7 cellular contexts compared by ENCODE assay signal in the genomic region with DNA sequence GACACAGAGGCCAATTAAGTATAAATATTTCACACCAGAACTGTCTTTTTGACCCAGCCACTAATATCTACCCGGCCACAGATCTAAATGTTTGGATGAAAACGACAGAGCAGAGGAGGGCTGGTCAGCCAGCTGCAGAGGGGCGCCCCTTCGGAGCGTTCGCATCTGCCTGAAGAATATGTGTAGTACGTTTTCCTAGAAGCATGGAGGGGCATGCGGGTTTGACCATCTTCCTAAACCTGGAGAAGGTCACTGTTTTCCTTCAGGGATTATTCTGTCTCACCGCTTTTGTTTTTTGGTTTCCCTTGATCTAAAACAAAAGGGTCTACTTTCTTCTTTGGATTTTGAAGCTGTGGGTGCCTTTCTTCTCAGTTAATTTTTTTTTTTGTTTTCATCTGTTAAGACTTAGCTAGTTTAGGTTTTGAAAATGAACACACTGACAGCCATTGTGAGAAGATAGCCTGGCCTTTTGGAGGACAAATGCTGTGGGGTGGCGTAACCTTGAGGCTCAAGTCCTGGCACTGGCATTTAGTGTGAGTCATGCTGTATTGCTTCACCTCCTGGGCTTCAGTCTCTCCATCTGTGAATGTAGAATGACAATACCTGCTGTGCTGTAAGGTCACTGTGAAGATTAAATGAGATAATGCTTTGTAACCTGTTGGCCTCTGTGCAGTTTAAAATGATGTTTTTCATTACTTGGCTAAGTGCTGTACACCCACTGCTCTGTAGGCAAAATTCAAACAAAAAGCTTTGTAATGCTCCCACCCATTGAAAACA.
DNase-seq lines count a peak whose midpoint lies in the region; ATAC-seq and TF ChIP-seq lines count a peak whose summit lies in the region.

No MANE protein-coding gene starts in this region.

- in situ Hi-C loops in KBM-7 (cut with MboI; ENCODE audit: low pct_unique_long_range_greater_than_20kb, low sequenced_read_pairs): no loop called here

- DNase-seq in KBM-7 (peak; percentile 31), breast epithelium (ENCODE audit: low spot score in 2 of 2) (peak; percentile 61 to 82), kidney tubule cell (ENCODE audit: low spot score) (peak; percentile 70), ureter (ENCODE audit: low spot score) (peak; percentile 67), hippocampal formation (lab: John Stamatoyannopoulos, UW) (no peak), T-helper 1 cell (no peak)

- H3K4me3 ChIP-seq in breast epithelium: no peak overlapping the region

- H3K9me3 ChIP-seq in breast epithelium: no peaks in the 10 kb centered on the region

- TF ChIP-seq POLR2A in breast epithelium (IDR thresholded peaks at IDR 0.05): no peak

- H3K27ac ChIP-seq in breast epithelium: peak overlapping the region; percentile 53 to 85

- H3K36me3 ChIP-seq in breast epithelium: no peaks in the 10 kb centered on the region

- no peak for ATAC-seq in GM19397 (IDR thresholded peaks at IDR 0.05; ENCODE audit: unreplicated experiment)

- intact Hi-C loops in breast epithelium (cut with DNase I; ENCODE audit: low total_unique reads): loop anchor here (1.0 kb wide), 1 partner anchor 16 kb away; no protein-coding TSS in a partner anchor

- H3K4me1 ChIP-seq in breast epithelium: peaks cover 0 to 4% of the 10 kb centered on the region in 2 donors

- no peaks in the 10 kb centered on the region for H3K27me3 ChIP-seq in breast epithelium

- TF ChIP-seq CTCF in breast epithelium (IDR thresholded peaks at IDR 0.05): no peak

Comparison
In these comparisons a context has a peak if more than half of its experiments do, and no peak if none do; other contexts are left out.
1. DNase-seq: peak in KBM-7 (single experiment), breast epithelium (2 of 2), kidney tubule cell (single experiment) and ureter (single experiment); none in hippocampal formation (0 of 2) and T-helper 1 cell (0 of 5).